ENCODE assay signal across 20 cellular contexts in the genomic region with DNA sequence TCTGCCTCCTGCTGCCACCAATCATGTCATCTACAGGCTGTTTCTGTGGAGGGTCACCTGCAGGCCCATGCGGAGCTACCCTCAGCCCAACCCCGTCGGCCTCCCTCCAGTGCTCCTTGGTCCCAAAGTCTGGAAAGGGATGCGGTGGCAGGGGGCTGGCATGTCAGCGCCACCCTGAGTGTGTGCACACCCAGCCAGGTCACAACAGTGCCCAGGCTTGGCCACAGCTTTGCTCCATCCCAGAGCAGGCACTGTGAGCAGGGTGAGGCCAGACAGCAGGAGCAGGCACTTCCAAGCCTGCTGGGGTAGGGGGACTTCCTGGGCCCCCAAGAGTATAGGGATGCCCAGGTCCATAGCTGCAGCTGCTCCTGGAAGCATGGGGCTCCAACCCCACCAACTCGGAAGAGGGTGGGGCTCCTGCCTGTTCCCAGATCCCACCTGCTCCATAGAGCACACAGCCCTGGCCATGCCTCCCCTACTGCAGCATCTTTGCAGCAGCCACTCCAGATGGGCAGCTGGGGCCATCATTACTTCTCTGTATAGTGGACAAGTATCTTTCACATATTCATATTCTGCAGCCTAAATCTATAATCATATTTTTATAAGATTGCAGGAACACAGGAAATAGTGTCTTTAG.
DNase-seq lines count a peak whose midpoint lies in the region; ATAC-seq and TF ChIP-seq lines count a peak whose summit lies in the region.
"Had no signal": no experiment of that assay in that cellular context is flagged by ENCODE, and none has a peak within 500 bp of the region (broad histone marks: within the 10 kb centered on the region; RNA-seq: fewer than 3 reads in every experiment).

No MANE protein-coding gene starts in this region.

- CTCF ChIA-PET in activated CD8-positive, alpha-beta memory T cell treated with anti-CD3 and anti-CD28 coated beads, Interleukin-2, amount 10 ng/mL, durations not matched to agents 7 days and 5 days (lab: Charles Lee) = no interaction called here
- CTCF ChIA-PET in CD4-positive, alpha-beta memory T cell (lab: Charles Lee; ENCODE audit: partially characterized antibody) = interaction anchor here (1.2 kb wide), 1 partner anchor 11 kb away, joined by 4 read pairs; no protein-coding TSS in a partner anchor

- H3K4me2 ChIP-seq in smooth muscle cell = no peak overlapping the region
- H3K4me2 ChIP-seq: A549 had no signal

- POLR2A ChIA-PET in CD4-positive, alpha-beta memory T cell (lab: Charles Lee; ENCODE audit: partially characterized antibody) = interaction anchor here (0.9 kb wide), 1 partner anchor 10 kb away, joined by 4 read pairs; no protein-coding TSS in a partner anchor
- POLR2A ChIA-PET in naive thymus-derived CD8-positive, alpha-beta T cell (lab: Charles Lee) = interaction anchor here (1.0 to 1.2 kb wide), 2 partner anchors 8 to 109 kb away, joined by 3 read pairs; no protein-coding TSS in a partner anchor

- H3K4me3 ChIP-seq in CD4-positive, alpha-beta memory T cell (ENCODE audit: low read length in 2 of 2) = no peak overlapping the region
- H3K4me3 ChIP-seq in Peyer's patch (no peak overlapping the region), smooth muscle cell (no peak overlapping the region)
- H3K4me3 ChIP-seq: A549 had no signal

- no peak overlapping the region for H3K4me3 Mint-ChIP-seq in activated CD8-positive, alpha-beta memory T cell treated with anti-CD3 and anti-CD28 coated beads, Interleukin-2, amount 10 ng/mL, durations not matched to agents 7 days and 5 days
- H3K4me3 Mint-ChIP-seq in CD4-positive, alpha-beta memory T cell = peak overlapping the region in 1 of 8 donors; percentile 54
- H3K4me3 Mint-ChIP-seq in activated naive CD8-positive, alpha-beta T cell treated with anti-CD3 and anti-CD28 coated beads, Interleukin-2, amount 50 U/mL, for 24 hours = no peak overlapping the region
- H3K4me3 Mint-ChIP-seq in naive thymus-derived CD8-positive, alpha-beta T cell = peak overlapping the region in 3 of 10 donors; percentile 27 to 54 (median 30)
- H3K4me3 Mint-ChIP-seq: activated CD4-positive, alpha-beta T cell treated with anti-CD3 and anti-CD28 coated beads for 36 hours; B cell; HFFc6; memory B cell had no signal

- no peaks in the 10 kb centered on the region for H3K9me3 ChIP-seq in CD4-positive, alpha-beta memory T cell (ENCODE audit: control insufficient read depth in 1 of 2, low read length in 2 of 2)
- H3K9me3 ChIP-seq in Peyer's patch = peaks cover 0 to 4% (median 0%) of the 10 kb centered on the region in 4 donors
- H3K9me3 ChIP-seq in smooth muscle cell (replicated peaks; ENCODE audit: low read depth) = peaks cover 3% of the 10 kb centered on the region

- no peak for ATAC-seq in activated CD8-positive, alpha-beta memory T cell treated with anti-CD3 and anti-CD28 coated beads, Interleukin-2, amount 10 ng/mL, durations not matched to agents 7 days and 5 days
- no peak for ATAC-seq in activated naive CD8-positive, alpha-beta T cell treated with anti-CD3 and anti-CD28 coated beads, Interleukin-2, amount 50 U/mL, for 24 hours
- ATAC-seq in naive thymus-derived CD8-positive, alpha-beta T cell = no peak
- ATAC-seq in HG02571 (IDR thresholded peaks at IDR 0.05; ENCODE audit: unreplicated experiment) = no peak
- ATAC-seq: A549; activated CD4-positive, alpha-beta T cell treated with anti-CD3 and anti-CD28 coated beads for 36 hours had no signal

- TF ChIP-seq CTCF in Peyer's patch (IDR thresholded peaks at IDR 0.05) (no peak), smooth muscle cell (IDR thresholded peaks at IDR 0.05; ENCODE audit: borderline replicate concordance, insufficient read depth, poor library complexity, severe bottlenecking) (no peak)

- intact Hi-C loops in CD4-positive, alpha-beta memory T cell (cut with micrococcal nuclease) = loop anchor here (10.0 kb wide), 1 partner anchor 445 kb away; no protein-coding TSS in a partner anchor

- no peaks in the 10 kb centered on the region for H3K27me3 ChIP-seq in CD4-positive, alpha-beta memory T cell (ENCODE audit: insufficient read depth, low read length)
- no peaks in the 10 kb centered on the region for H3K27me3 ChIP-seq in Peyer's patch
- no peaks in the 10 kb centered on the region for H3K27me3 ChIP-seq in smooth muscle cell (ENCODE audit: low read depth)

- no peak overlapping the region for H3K9ac ChIP-seq in smooth muscle cell (ENCODE audit: low read depth)

- peaks cover 10% of the 10 kb centered on the region for H3K79me2 ChIP-seq in smooth muscle cell (ENCODE audit: low read depth)

- H3K27ac Mint-ChIP-seq in activated CD8-positive, alpha-beta memory T cell treated with anti-CD3 and anti-CD28 coated beads, Interleukin-2, amount 10 ng/mL, durations not matched to agents 7 days and 5 days = peak overlapping the region; percentile 19
- H3K27ac Mint-ChIP-seq in CD4-positive, alpha-beta memory T cell = peak overlapping the region in 4 of 7 donors; percentile 46 to 80 (median 62)
- H3K27ac Mint-ChIP-seq in activated naive CD8-positive, alpha-beta T cell treated with anti-CD3 and anti-CD28 coated beads, Interleukin-2, amount 50 U/mL, for 24 hours = peak overlapping the region; percentile 50
- H3K27ac Mint-ChIP-seq in naive thymus-derived CD8-positive, alpha-beta T cell = peak overlapping the region in 9 of 10 donors; percentile 22 to 86 (median 73)
- H3K27ac Mint-ChIP-seq: activated CD4-positive, alpha-beta T cell treated with anti-CD3 and anti-CD28 coated beads for 36 hours; HFFc6; memory B cell had no signal

- WGBS in smooth muscle cell (ENCODE audit: low lambda C conversion rate) = 99% methylated on average over 6 of the region's 6 CpGs

- H3F3A ChIP-seq in smooth muscle cell (ENCODE audit: low read depth) = no peaks in the 10 kb centered on the region

- DNase-seq in activated CD8-positive, alpha-beta memory T cell treated with anti-CD3 and anti-CD28 coated beads, Interleukin-2, amount 10 ng/mL, durations not matched to agents 7 days and 5 days = no peak
- no peak for DNase-seq in activated CD8-positive, alpha-beta memory T cell treated with anti-CD3 and anti-CD28 coated beads, Interleukin-2, amount 50 U/mL, for 4 hours
- DNase-seq in CD4-positive, alpha-beta memory T cell = no peak
- no peak for DNase-seq in activated naive CD8-positive, alpha-beta T cell treated with anti-CD3 and anti-CD28 coated beads, Interleukin-2, amount 50 U/mL, for 24 hours
- no peak for DNase-seq in naive thymus-derived CD8-positive, alpha-beta T cell
- DNase-seq in Peyer's patch (no peak), smooth muscle cell (lab: John Stamatoyannopoulos, UW; ENCODE audit: unreplicated experiment) (no peak)
- DNase-seq: activated CD4-positive, alpha-beta T cell treated with anti-CD3 and anti-CD28 coated beads for 36 hours; activated naive CD4-positive, alpha-beta T cell treated with anti-CD3 and anti-CD28 coated beads, Interleukin-2, amount 50 U/mL, for 16 hours; HFFc6; Karpas-422; kidney glomerular epithelial cell; NCI-H1930; NCI-H82; OCI-M1; SHP77 had no signal

- H3K4me1 ChIP-seq in CD4-positive, alpha-beta memory T cell (ENCODE audit: insufficient read depth, low read length) = peaks cover 54% of the 10 kb centered on the region
- H3K4me1 ChIP-seq in Peyer's patch (peaks cover 0 to under 1% (median 0%) of the 10 kb centered on the region in 4 donors), smooth muscle cell (ENCODE audit: low read depth) (no peaks in the 10 kb centered on the region)
- H3K4me1 ChIP-seq: A549 had no signal

- peaks cover 77% of the 10 kb centered on the region for H3K36me3 Mint-ChIP-seq in activated CD8-positive, alpha-beta memory T cell treated with anti-CD3 and anti-CD28 coated beads, Interleukin-2, amount 10 ng/mL, durations not matched to agents 7 days and 5 days
- peaks cover 53 to 63% of the 10 kb centered on the region in 2 donors for H3K36me3 Mint-ChIP-seq in CD4-positive, alpha-beta memory T cell
- H3K36me3 Mint-ChIP-seq in activated naive CD8-positive, alpha-beta T cell treated with anti-CD3 and anti-CD28 coated beads, Interleukin-2, amount 50 U/mL, for 24 hours (ENCODE audit: low read depth) = peaks cover 81% of the 10 kb centered on the region
- H3K36me3 Mint-ChIP-seq in naive thymus-derived CD8-positive, alpha-beta T cell = peaks cover 24 to 59% (median 39%) of the 10 kb centered on the region in 3 donors

- peaks cover 12% of the 10 kb centered on the region for H3K36me3 ChIP-seq in CD4-positive, alpha-beta memory T cell (ENCODE audit: insufficient read depth, low read length)
- H3K36me3 ChIP-seq in Peyer's patch (peaks cover 0 to 24% (median 0%) of the 10 kb centered on the region in 3 donors), smooth muscle cell (ENCODE audit: low read depth) (no peaks in the 10 kb centered on the region)

- H3K4me1 Mint-ChIP-seq in activated CD8-positive, alpha-beta memory T cell treated with anti-CD3 and anti-CD28 coated beads, Interleukin-2, amount 10 ng/mL, durations not matched to agents 7 days and 5 days = peaks cover 49% of the 10 kb centered on the region
- H3K4me1 Mint-ChIP-seq in CD4-positive, alpha-beta memory T cell = peaks cover 36 to 69% (median 54%) of the 10 kb centered on the region in 4 donors
- H3K4me1 Mint-ChIP-seq in activated naive CD8-positive, alpha-beta T cell treated with anti-CD3 and anti-CD28 coated beads, Interleukin-2, amount 50 U/mL, for 24 hours = peaks cover 83% of the 10 kb centered on the region
- peaks cover 22 to 77% (median 48%) of the 10 kb centered on the region in 4 donors for H3K4me1 Mint-ChIP-seq in naive thymus-derived CD8-positive, alpha-beta T cell

- no peak overlapping the region for H2AFZ ChIP-seq in smooth muscle cell (ENCODE audit: low read depth)

- H3K27ac ChIP-seq in CD4-positive, alpha-beta memory T cell (ENCODE audit: low read depth, low read length) = no peak overlapping the region
- H3K27ac ChIP-seq in Peyer's patch = no peak overlapping the region
- no peak overlapping the region for H3K27ac ChIP-seq in smooth muscle cell (ENCODE audit: low read depth)
- H3K27ac ChIP-seq: A549 had no signal

- TF ChIP-seq POLR2A in Peyer's patch (IDR thresholded peaks at IDR 0.05) = no peak

- H3K9me3 Mint-ChIP-seq in activated CD8-positive, alpha-beta memory T cell treated with anti-CD3 and anti-CD28 coated beads, Interleukin-2, amount 10 ng/mL, durations not matched to agents 7 days and 5 days (ENCODE audit: low read depth) = peaks cover 28% of the 10 kb centered on the region
- H3K9me3 Mint-ChIP-seq in CD4-positive, alpha-beta memory T cell = peaks cover 0 to 39% (median 26%) of the 10 kb centered on the region in 8 donors
- peaks cover 31% of the 10 kb centered on the region for H3K9me3 Mint-ChIP-seq in activated naive CD8-positive, alpha-beta T cell treated with anti-CD3 and anti-CD28 coated beads, Interleukin-2, amount 50 U/mL, for 24 hours
- H3K9me3 Mint-ChIP-seq in naive thymus-derived CD8-positive, alpha-beta T cell = peaks cover 8 to 41% (median 22%) of the 10 kb centered on the region in 9 donors

- peaks cover 41% of the 10 kb centered on the region for H4K20me1 ChIP-seq in smooth muscle cell (ENCODE audit: low read depth)

- no peaks in the 10 kb centered on the region for H3K27me3 Mint-ChIP-seq in activated CD8-positive, alpha-beta memory T cell treated with anti-CD3 and anti-CD28 coated beads, Interleukin-2, amount 10 ng/mL, durations not matched to agents 7 days and 5 days
- no peaks in the 10 kb centered on the region for H3K27me3 Mint-ChIP-seq in CD4-positive, alpha-beta memory T cell
- no peaks in the 10 kb centered on the region for H3K27me3 Mint-ChIP-seq in activated naive CD8-positive, alpha-beta T cell treated with anti-CD3 and anti-CD28 coated beads, Interleukin-2, amount 50 U/mL, for 24 hours
- no peaks in the 10 kb centered on the region for H3K27me3 Mint-ChIP-seq in naive thymus-derived CD8-positive, alpha-beta T cell
- H3K27me3 Mint-ChIP-seq: activated CD4-positive, alpha-beta T cell treated with anti-CD3 and anti-CD28 coated beads for 36 hours; B cell; memory B cell had no signal

Comparison
In these comparisons a context has a peak if more than half of its experiments do, and no peak if none do; other contexts are left out.
1. H3K27ac Mint-ChIP-seq: peak in every context shown above with its lines; median percentile 73 in naive thymus-derived CD8-positive, alpha-beta T cell; 62 in CD4-positive, alpha-beta memory T cell; 50 in activated naive CD8-positive, alpha-beta T cell treated with anti-CD3 and anti-CD28 coated beads, Interleukin-2, amount 50 U/mL, for 24 hours; 19 in activated CD8-positive, alpha-beta memory T cell treated with anti-CD3 and anti-CD28 coated beads, Interleukin-2, amount 10 ng/mL, durations not matched to agents 7 days and 5 days.